In genomic region chr11:3052109-3052479, GRCh38 we compare ENCODE assay signal across 1 cellular context.
A peak's percentile ranks its signal among the peaks of the same experiment; 100 is the strongest.
TF ChIP-seq lines count a peak whose summit lies in the region.

No MANE protein-coding gene starts in this region.

TF ChIP-seq in HEK293, 187 proteins besides CTCF, POLR2A, EP300 and RAD21 (continued from another document):
- TF ChIP-seq ZBTB11 (tag by site-specific recombination; conservative IDR thresholded peaks at IDR 0.05; ENCODE audit: low read depth) (0 out of 2 replicates have a peak, but pooled peaks have one; percentile 25), YY1 (tag by site-specific recombination; IDR thresholded peaks at IDR 0.05) (no peak), ZNF510 (tag by site-specific recombination; IDR thresholded peaks at IDR 0.05; ENCODE audit: insufficient replicate concordance) (no peak), ZNF37A (tag by site-specific recombination; IDR thresholded peaks at IDR 0.05) (0 out of 2 replicates have a peak, but pooled peaks have one; percentile 41), ZNF843 (tag by site-specific recombination; IDR thresholded peaks at IDR 0.05) (0 out of 2 replicates have a peak, but pooled peaks have one; percentile 48), ZBTB44 (tag by site-specific recombination; IDR thresholded peaks at IDR 0.05) (peak; percentile 85), ZNF600 (tag by site-specific recombination; IDR thresholded peaks at IDR 0.05) (no peak), ZNF449 (tag by site-specific recombination; IDR thresholded peaks at IDR 0.05) (no peak), ZNF423 (tag by site-specific recombination; IDR thresholded peaks at IDR 0.05) (peak; percentile 13; the same call in 1 of the 2 replicates), ZNF624 (tag by site-specific recombination; IDR thresholded peaks at IDR 0.05) (0 out of 2 replicates have a peak, but pooled peaks have one; percentile 55), ZNF561 (tag by site-specific recombination; IDR thresholded peaks at IDR 0.05; ENCODE audit: borderline replicate concordance) (peak; percentile 25; the same call in 1 of the 2 replicates), GLIS2 (tag by site-specific recombination; IDR thresholded peaks at IDR 0.05) (0 out of 2 replicates have a peak, but pooled peaks have one; percentile 21), FEZF1 (tag by site-specific recombination; IDR thresholded peaks at IDR 0.05) (peak; percentile 65), PRDM4 (tag by site-specific recombination; IDR thresholded peaks at IDR 0.05) (0 out of 2 replicates have a peak, but pooled peaks have one; percentile 54), PATZ1 (tag by site-specific recombination; IDR thresholded peaks at IDR 0.05) (0 out of 2 replicates have a peak, but pooled peaks have one; percentile 21), HOXD13 (CRISPR knock-in tag; IDR thresholded peaks at IDR 0.05; ENCODE audit: borderline replicate concordance) (peak; percentile 48; the same call in 1 of the 2 replicates), ZNF555 (tag by site-specific recombination; conservative IDR thresholded peaks at IDR 0.05) (no peak), GLIS1 (tag by site-specific recombination; IDR thresholded peaks at IDR 0.05) (0 out of 2 replicates have a peak, but pooled peaks have one; percentile 13), ZFP69B (tag by site-specific recombination; IDR thresholded peaks at IDR 0.05) (no peak), OSR2 (tag by site-specific recombination; IDR thresholded peaks at IDR 0.05) (peak; percentile 39; the same call in 1 of the 2 replicates), ZNF184 (tag by site-specific recombination; IDR thresholded peaks at IDR 0.05) (0 out of 2 replicates have a peak, but pooled peaks have one; percentile 49), ZNF830 (tag by site-specific recombination; IDR thresholded peaks at IDR 0.05; ENCODE audit: low read depth) (0 out of 2 replicates have a peak, but pooled peaks have one; percentile 69), ZBTB8A (tag by site-specific recombination; IDR thresholded peaks at IDR 0.05) (peak; percentile 88), PRDM6 (tag by site-specific recombination; IDR thresholded peaks at IDR 0.05) (peak; percentile 71), ZNF19 (tag by site-specific recombination; IDR thresholded peaks at IDR 0.05; ENCODE audit: low read depth) (no peak), ZNF157 (tag by site-specific recombination; IDR thresholded peaks at IDR 0.05) (no peak), AEBP2 (tag by site-specific recombination; IDR thresholded peaks at IDR 0.05; ENCODE audit: borderline replicate concordance) (no peak), ZNF114 (tag by site-specific recombination; IDR thresholded peaks at IDR 0.05) (no peak), KLF10 (tag by site-specific recombination; IDR thresholded peaks at IDR 0.05) (0 out of 2 replicates have a peak, but pooled peaks have one; percentile 32), ZNF660 (tag by site-specific recombination; IDR thresholded peaks at IDR 0.05) (peak; percentile 89), ZNF514 (tag by site-specific recombination; IDR thresholded peaks at IDR 0.05) (no peak), ZNF658 (tag by site-specific recombination; IDR thresholded peaks at IDR 0.05) (no peak), ZBTB10 (tag by site-specific recombination; IDR thresholded peaks at IDR 0.05) (no peak)
TF ChIP-seq in HEK293: peak in this region for 22.
